In the genomic region with DNA sequence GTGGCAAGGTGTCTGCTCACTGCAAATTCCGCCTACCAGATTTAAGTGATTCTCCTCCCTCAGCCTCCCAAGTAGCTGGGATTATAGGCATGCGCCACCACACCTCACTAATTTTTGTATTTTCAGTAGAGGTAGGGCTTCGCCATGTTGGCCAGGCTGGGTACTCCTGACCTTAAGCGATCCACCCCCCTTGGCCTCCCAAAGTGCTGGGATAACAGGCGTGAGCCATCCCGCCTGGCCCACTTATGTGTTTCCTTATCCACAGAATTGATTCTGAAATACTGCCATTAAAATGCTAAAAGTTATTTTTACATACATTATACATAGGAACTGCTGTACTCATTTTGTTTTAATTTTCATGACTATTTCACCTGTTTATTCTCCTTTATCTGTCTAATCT, we compare ENCODE assay signal across 16 cellular contexts.
DNase-seq lines count a peak whose midpoint lies in the region; ATAC-seq lines count a peak whose summit lies in the region.
"Had no signal": no experiment of that assay in that cellular context is flagged by ENCODE, and none has a peak within 500 bp of the region (broad histone marks: within the 10 kb centered on the region; RNA-seq: fewer than 3 reads in every experiment).

No MANE protein-coding gene starts in this region.

- intact Hi-C loops in Right ventricle myocardium inferior (cut with DNase I) = no loop called here
- intact Hi-C loops in left ventricle myocardium superior (cut with micrococcal nuclease) = no loop called here

- no peak for ATAC-seq in Right ventricle myocardium inferior
- no peak for ATAC-seq in left ventricle myocardium superior
- ATAC-seq: GM12878 had no signal

- DNase-seq in NCI-H1417 (lab: John Stamatoyannopoulos, UW) = peak in 2 of 3 experiments; percentile 49 to 84
- DNase-seq in NCI-H1417 treated with DMSO at 0.1 percent for 48 hours (lab: John Stamatoyannopoulos, UW) = no peak
- peak; percentile 59 for DNase-seq in Right ventricle myocardium inferior (ENCODE audit: missing footprints)
- no peak for DNase-seq in left ventricle myocardium superior
- peak; percentile 48 for DNase-seq in NCI-H69 (lab: John Stamatoyannopoulos, UW)
- DNase-seq in HCEC 1CT = no peak
- DNase-seq: 8988T; ACHN; BE2C; C1 segment of cervical spinal cord; CD4-positive, alpha-beta memory T cell; CD4-positive, CD25-positive, alpha-beta regulatory T cell; CD8-positive, alpha-beta memory T cell; DMS79 treated with DMSO at 0.1 percent for 48 hours; GF-D8 had no signal

Comparison
In these comparisons a context has a peak if more than half of its experiments do, and no peak if none do; other contexts are left out.
1. DNase-seq: peak in NCI-H1417 (2 of 3), Right ventricle myocardium inferior (single experiment) and NCI-H69 (single experiment); none in NCI-H1417 treated with DMSO at 0.1 percent for 48 hours (single experiment), left ventricle myocardium superior (single experiment) and HCEC 1CT (single experiment).